8 cellular contexts compared by ENCODE assay signal in the genomic region with DNA sequence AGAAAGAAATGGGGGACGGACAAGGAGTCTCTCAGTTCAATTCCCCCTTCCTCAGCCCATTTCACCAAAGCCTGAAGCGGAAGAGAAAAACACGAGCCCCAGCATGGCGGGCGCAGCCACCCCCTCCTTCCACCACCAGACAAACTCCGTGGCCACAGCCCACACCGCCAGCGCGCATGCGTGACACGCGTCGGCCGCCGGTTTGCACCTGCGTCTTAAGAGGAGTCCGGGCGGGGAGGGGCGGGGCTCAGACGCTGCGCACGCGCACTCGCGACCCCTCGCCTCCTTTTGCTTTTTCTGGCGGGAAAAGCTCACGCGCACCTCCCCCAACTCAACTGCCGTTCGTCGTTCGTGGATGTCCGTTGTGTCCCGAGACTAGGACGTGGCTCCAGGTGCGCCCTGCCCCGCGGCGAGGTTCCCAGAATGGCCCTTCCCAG. TPM values are rescaled to one million over a fixed set of nuclear protein-coding genes. Genes with fewer than 3 reads are reported as not detected.
DNase-seq lines count a peak whose midpoint lies in the region; ATAC-seq and FAIRE-seq lines count a peak whose summit lies in the region.

A gene with protein sequence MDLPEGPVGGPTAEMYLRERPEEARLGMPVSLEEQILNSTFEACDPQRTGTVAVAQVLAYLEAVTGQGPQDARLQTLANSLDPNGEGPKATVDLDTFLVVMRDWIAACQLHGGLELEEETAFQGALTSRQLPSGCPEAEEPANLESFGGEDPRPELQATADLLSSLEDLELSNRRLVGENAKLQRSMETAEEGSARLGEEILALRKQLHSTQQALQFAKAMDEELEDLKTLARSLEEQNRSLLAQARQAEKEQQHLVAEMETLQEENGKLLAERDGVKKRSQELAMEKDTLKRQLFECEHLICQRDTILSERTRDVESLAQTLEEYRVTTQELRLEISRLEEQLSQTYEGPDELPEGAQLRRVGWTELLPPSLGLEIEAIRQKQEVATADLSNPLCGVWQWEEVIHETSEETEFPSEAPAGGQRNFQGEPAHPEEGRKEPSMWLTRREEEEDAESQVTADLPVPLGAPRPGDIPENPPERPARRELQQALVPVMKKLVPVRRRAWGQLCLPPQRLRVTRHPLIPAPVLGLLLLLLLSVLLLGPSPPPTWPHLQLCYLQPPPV (plus strand): TSS at position 314 of the 437 bp plus-strand sequence. CDS start 2,635 bp downstream, outside the sequence.

- DNase-seq in DMS53 (lab: John Stamatoyannopoulos, UW): peak; percentile 88
- peak; percentile 73 to 88 for DNase-seq in NCI-H526 (lab: John Stamatoyannopoulos, UW)
- peak; percentile 85 for DNase-seq in activated T-cell treated with anti-CD3 and anti-CD28 coated beads for 1 hour (ENCODE audit: low read depth)
- peak; percentile 40 to 65 for DNase-seq in frontal cortex (ENCODE audit: low spot score in 2 of 2)
- peak; percentile 92 for DNase-seq in stimulated activated CD4-positive, alpha-beta T cell treated with anti-CD3 and anti-CD28 coated beads, Interleukin-12 subunit alpha, Interleukin-12 subunit beta, amount 100 ng/mL, for 4 hours
- DNase-seq in kidney glomerular epithelial cell (lab: John Stamatoyannopoulos, UW): no peak
- no peak for DNase-seq in RCC 7860 (ENCODE audit: low spot score)

- FAIRE-seq in frontal cortex (lab: Jason Lieb, UNC): no peak
- no peak for FAIRE-seq in RCC 7860 (lab: Jason Lieb, UNC)

- no peak for ATAC-seq in GM19023 (IDR thresholded peaks at IDR 0.05; ENCODE audit: unreplicated experiment)

RNA-seq across cellular contexts. Expression of the gene that starts here (rescaled TPM):
- not detected for total RNA-seq in frontal cortex

Comparison
In these comparisons a context has a peak if more than half of its experiments do, and no peak if none do; other contexts are left out.
1. Peak in DNase-seq in frontal cortex; RNA of the gene not detected or under 1 TPM.
2. DNase-seq: peak in DMS53 (single experiment), NCI-H526 (2 of 2), activated T-cell treated with anti-CD3 and anti-CD28 coated beads for 1 hour (single experiment) and stimulated activated CD4-positive, alpha-beta T cell treated with anti-CD3 and anti-CD28 coated beads, Interleukin-12 subunit alpha, Interleukin-12 subunit beta, amount 100 ng/mL, for 4 hours (single experiment); none in kidney glomerular epithelial cell (single experiment) and RCC 7860 (single experiment).